8 cellular contexts compared by ENCODE assay signal in the genomic region with DNA sequence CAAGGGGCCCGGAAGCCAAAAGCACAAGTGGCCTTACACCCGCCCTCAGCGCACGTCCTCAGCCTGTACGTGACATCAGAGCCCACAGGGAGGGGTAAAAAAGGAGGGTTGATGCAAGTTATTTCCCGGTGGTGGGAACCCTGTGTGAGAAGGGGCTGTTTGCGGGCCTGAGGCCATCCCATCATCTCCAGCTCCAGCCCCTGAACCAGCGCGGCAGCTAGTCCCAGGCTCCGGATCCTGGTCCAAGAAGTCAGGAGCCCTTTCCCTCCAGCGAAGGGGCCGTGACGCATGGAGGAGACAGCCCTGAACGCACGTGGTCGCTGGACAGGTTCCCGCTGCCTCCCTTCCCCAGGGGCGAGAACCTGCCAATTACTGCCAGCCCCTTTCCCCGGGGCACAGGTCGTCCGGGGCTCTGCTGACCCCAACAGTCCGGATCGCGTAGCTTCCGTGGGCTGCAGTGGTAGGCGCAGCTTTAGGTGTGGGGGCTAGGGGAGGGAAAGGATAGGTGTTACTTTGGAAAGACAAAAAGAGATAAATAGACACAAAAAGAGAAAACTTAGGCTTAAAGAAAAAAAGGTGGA. TPM values are rescaled to one million over a fixed set of nuclear protein-coding genes. Genes with fewer than 3 reads are reported as not detected.
DNase-seq lines count a peak whose midpoint lies in the region; ATAC-seq, FAIRE-seq and TF ChIP-seq lines count a peak whose summit lies in the region.

No MANE protein-coding gene starts in this region.

- H3K4me1 Mint-ChIP-seq in activated T-cell treated with anti-CD3 and anti-CD28 coated beads, Interleukin-2, amount 50 U/mL, for 4 hours (ENCODE audit: low read depth) = peaks cover 38% of the 10 kb centered on the region
- peaks cover 10% of the 10 kb centered on the region for H3K4me1 Mint-ChIP-seq in glutamatergic neuron (ENCODE audit: low read depth, unreplicated experiment)

- peaks cover 0 to 8% (median 4%) of the 10 kb centered on the region in 4 donors for H3K27me3 ChIP-seq in pancreas

- no peak for FAIRE-seq in pancreas (lab: Jason Lieb, UNC)

- no peaks in the 10 kb centered on the region for H3K36me3 ChIP-seq in pancreas

- H3K27me3 Mint-ChIP-seq in activated T-cell treated with anti-CD3 and anti-CD28 coated beads, Interleukin-2, amount 50 U/mL, for 4 hours (ENCODE audit: low read depth) = peaks cover 34% of the 10 kb centered on the region
- peaks cover 23% of the 10 kb centered on the region for H3K27me3 Mint-ChIP-seq in glutamatergic neuron (ENCODE audit: unreplicated experiment)

- H3K4me3 ChIP-seq in AG09309 (ENCODE audit: control insufficient read depth, low read depth, low read length) (peak overlapping the region; percentile 14; the same call in 1 of the 2 replicates), pancreas (peak overlapping the region in 3 of 4 donors; percentile 5 to 59 (median 39))

- H3K27ac Mint-ChIP-seq in glutamatergic neuron (ENCODE audit: unreplicated experiment) = no peak overlapping the region

- ATAC-seq in GM18870 (IDR thresholded peaks at IDR 0.05; ENCODE audit: unreplicated experiment) (peak; percentile 38), pancreas (peak; percentile 18 to 50 (median 34)), GM21381 (IDR thresholded peaks at IDR 0.05; ENCODE audit: unreplicated experiment) (no peak)
- ATAC-seq in activated T-cell treated with anti-CD3 and anti-CD28 coated beads, Interleukin-2, amount 50 U/mL, for 4 hours = peak; percentile 42 to 57

- H3K36me3 Mint-ChIP-seq in activated T-cell treated with anti-CD3 and anti-CD28 coated beads, Interleukin-2, amount 50 U/mL, for 4 hours (ENCODE audit: insufficient read depth) = no peaks in the 10 kb centered on the region
- peaks cover 5% of the 10 kb centered on the region for H3K36me3 Mint-ChIP-seq in glutamatergic neuron (ENCODE audit: unreplicated experiment)

- peak overlapping the region; percentile 85 for H3K4me3 Mint-ChIP-seq in activated T-cell treated with anti-CD3 and anti-CD28 coated beads, Interleukin-2, amount 50 U/mL, for 4 hours
- peak overlapping the region; percentile 86 for H3K4me3 Mint-ChIP-seq in glutamatergic neuron (ENCODE audit: unreplicated experiment)

- DNase-seq in AG09309 (ENCODE audit: low read depth) (no peak), NCI-H1105 (lab: John Stamatoyannopoulos, UW) (peak; percentile 44), glutamatergic neuron (peak; percentile 32), pancreas (peak in 5 of 6 donors; percentile 11 to 65 (median 25)), foreskin melanocyte (no peak)
- peak; percentile 8 for DNase-seq in activated T-cell treated with anti-CD3 and anti-CD28 coated beads, Interleukin-2, amount 50 U/mL, for 4 hours

- H3K4me1 ChIP-seq in pancreas = peaks cover 8 to 21% (median 12%) of the 10 kb centered on the region in 3 donors

- no peaks in the 10 kb centered on the region for H3K9me3 ChIP-seq in pancreas

- no peak for TF ChIP-seq CTCF in AG09309 (IDR thresholded peaks at IDR 0.05; ENCODE audit: control insufficient read depth, insufficient read depth, low read depth, low read length, missing control alignments)
- TF ChIP-seq CTCF in glutamatergic neuron (IDR thresholded peaks at IDR 0.05; ENCODE audit: partially characterized antibody, unreplicated experiment) = no peak
- no peak for TF ChIP-seq CTCF in pancreas (IDR thresholded peaks at IDR 0.05)

- no peaks in the 10 kb centered on the region for H3K9me3 Mint-ChIP-seq in activated T-cell treated with anti-CD3 and anti-CD28 coated beads, Interleukin-2, amount 50 U/mL, for 4 hours
- H3K9me3 Mint-ChIP-seq in glutamatergic neuron (ENCODE audit: unreplicated experiment) = no peaks in the 10 kb centered on the region

- no peak overlapping the region for H3K27ac ChIP-seq in pancreas

- 1 to 2% methylated on average over 26 of the region's 26 CpGs for WGBS in pancreas, 2 donors

- intact Hi-C loops in pancreas (cut with DNase I) = no loop called here

RNA-seq across cellular contexts. Expression of a gene that starts 1.3 kb away (rescaled TPM):
- total RNA-seq in activated T-cell treated with anti-CD3 and anti-CD28 coated beads, Interleukin-2, amount 50 U/mL, for 4 hours = under 1 TPM in 1 of 3 donors, not detected in 2; 0.03 TPM
- not detected for total RNA-seq in glutamatergic neuron (ENCODE audit: unreplicated experiment)
- total RNA-seq in pancreas = under 1 TPM in 1 of 6 donors, not detected in 5; 0.06 TPM
- under 1 TPM in 1 of 2 donors, not detected in 1; 0.08 TPM for polyA plus RNA-seq in pancreas

Comparison
In these comparisons a context has a peak if more than half of its experiments do, and no peak if none do; other contexts are left out.
1. DNase-seq: peak in NCI-H1105 (single experiment), activated T-cell treated with anti-CD3 and anti-CD28 coated beads, Interleukin-2, amount 50 U/mL, for 4 hours (single experiment), glutamatergic neuron (single experiment) and pancreas (5 of 6); none in AG09309 (single experiment) and foreskin melanocyte (single experiment).